ENCODE assay signal across 23 cellular contexts in genomic region chr4:187550256-187550950, GRCh38.
DNase-seq lines count a peak whose midpoint lies in the region; ATAC-seq and TF ChIP-seq lines count a peak whose summit lies in the region.
"Had no signal": no experiment of that assay in that cellular context is flagged by ENCODE, and none has a peak within 500 bp of the region (broad histone marks: within the 10 kb centered on the region; RNA-seq: fewer than 3 reads in every experiment).

No MANE protein-coding gene starts in this region.

- H3K27me3 Mint-ChIP-seq in naive thymus-derived CD4-positive, alpha-beta T cell = no peaks in the 10 kb centered on the region
- H3K27me3 Mint-ChIP-seq: naive thymus-derived CD8-positive, alpha-beta T cell had no signal

- H4K20me1 ChIP-seq in PC-3 (ENCODE audit: low read length) = no peaks in the 10 kb centered on the region

- H3K79me2 ChIP-seq in PC-3 (ENCODE audit: low read length) = no peaks in the 10 kb centered on the region

- no peak overlapping the region for H3K4me2 ChIP-seq in PC-3 (ENCODE audit: low read length)

- H3K36me3 Mint-ChIP-seq in naive thymus-derived CD4-positive, alpha-beta T cell = no peaks in the 10 kb centered on the region
- H3K36me3 Mint-ChIP-seq: CD14-positive monocyte had no signal

- H3K9me2 ChIP-seq in PC-3 (replicated peaks; ENCODE audit: low read length) = no peaks in the 10 kb centered on the region

- H3K4me1 Mint-ChIP-seq in naive thymus-derived CD4-positive, alpha-beta T cell = no peaks in the 10 kb centered on the region
- H3K4me1 Mint-ChIP-seq: CD14-positive monocyte; naive thymus-derived CD8-positive, alpha-beta T cell had no signal

- no peak overlapping the region for H3K27ac Mint-ChIP-seq in naive thymus-derived CD4-positive, alpha-beta T cell
- H3K27ac Mint-ChIP-seq: activated naive CD4-positive, alpha-beta T cell treated with anti-CD3 and anti-CD28 coated beads, Interleukin-2, amount 50 U/mL, for 72 hours had no signal

- peaks cover 2 to 30% (median 13%) of the 10 kb centered on the region in 11 donors for H3K9me3 Mint-ChIP-seq in naive thymus-derived CD4-positive, alpha-beta T cell

- H3K27me3 ChIP-seq in PC-3 (ENCODE audit: low read length) = no peaks in the 10 kb centered on the region
- no peaks in the 10 kb centered on the region for H3K27me3 ChIP-seq in naive thymus-derived CD4-positive, alpha-beta T cell (ENCODE audit: control insufficient read depth in 2 of 2, insufficient read depth in 2 of 2, low read length in 2 of 2)
- H3K27me3 ChIP-seq: esophagus squamous epithelium, upper lobe of left lung had no signal

- no peak overlapping the region for H3K4me3 Mint-ChIP-seq in naive thymus-derived CD4-positive, alpha-beta T cell
- H3K4me3 Mint-ChIP-seq: activated T-cell treated with anti-CD3 and anti-CD28 coated beads, Interleukin-2, amount 50 U/mL, for 4 hours; CD14-positive monocyte; naive thymus-derived CD8-positive, alpha-beta T cell had no signal

- intact Hi-C loops in PC-3 (cut with micrococcal nuclease) = no loop called here
- intact Hi-C loops in naive thymus-derived CD4-positive, alpha-beta T cell (cut with micrococcal nuclease) = no loop called here

- no peak overlapping the region for H3K9ac ChIP-seq in PC-3 (ENCODE audit: low read length)

- POLR2A ChIA-PET in PC-3 (lab: Charles Lee; ENCODE audit: unreplicated experiment) = no interaction called here
- POLR2A ChIA-PET in naive thymus-derived CD4-positive, alpha-beta T cell (lab: Charles Lee) = no interaction called here

- no peaks in the 10 kb centered on the region for H3K36me3 ChIP-seq in PC-3 (ENCODE audit: low read depth, low read length)
- no peaks in the 10 kb centered on the region for H3K36me3 ChIP-seq in naive thymus-derived CD4-positive, alpha-beta T cell (ENCODE audit: control insufficient read depth in 2 of 3, insufficient read depth in 3 of 3, low read length in 3 of 3)
- H3K36me3 ChIP-seq: esophagus squamous epithelium, upper lobe of left lung had no signal

- H3K4me1 ChIP-seq in PC-3 (ENCODE audit: insufficient read depth, low read length) = peaks cover 15% of the 10 kb centered on the region
- H3K4me1 ChIP-seq in naive thymus-derived CD4-positive, alpha-beta T cell (ENCODE audit: control insufficient read depth in 2 of 2, insufficient read depth in 2 of 2, low read length in 2 of 2) = no peaks in the 10 kb centered on the region
- H3K4me1 ChIP-seq: upper lobe of left lung had no signal

- DNase-seq in ELR (ENCODE audit: low read depth) = peak; percentile 64
- peak; percentile 22 for DNase-seq in PC-3
- DNase-seq in epithelial cell of prostate (ENCODE audit: low read depth, low spot score) = no peak
- peak; percentile 0 for DNase-seq in pulmonary artery endothelial cell (ENCODE audit: low read depth, low spot score)
- no peak for DNase-seq in NCI-H1436 treated with DMSO at 0.1 percent for 48 hours (lab: John Stamatoyannopoulos, UW)
- no peak for DNase-seq in naive thymus-derived CD4-positive, alpha-beta T cell
- DNase-seq in glomerular visceral epithelial cell (ENCODE audit: extremely low spot score) = no peak
- DNase-seq: activated CD4-positive, CD25-positive, alpha-beta regulatory T cell treated with anti-CD3 and anti-CD28 coated beads, Interleukin-2, amount 50 U/mL, for 72 hours; activated T-cell treated with anti-CD3 and anti-CD28 coated beads, Interleukin-2, amount 50 U/mL, for 4 hours; effector CD8-positive, alpha-beta T cell; esophagus squamous epithelium; kidney glomerular epithelial cell; MV-4-11; naive thymus-derived CD8-positive, alpha-beta T cell; NCI-H187; NCI-H774; right cardiac atrium; SHP77; stimulated activated CD4-positive, alpha-beta T cell treated with anti-CD3 and anti-CD28 coated beads, Interleukin-15, amount 100 ng/mL, for 24 hours had no signal

- H3K9me3 ChIP-seq in PC-3 (ENCODE audit: low read length) = no peaks in the 10 kb centered on the region
- no peaks in the 10 kb centered on the region for H3K9me3 ChIP-seq in naive thymus-derived CD4-positive, alpha-beta T cell (ENCODE audit: control insufficient read depth in 2 of 3, low read length in 3 of 3)
- H3K9me3 ChIP-seq: esophagus squamous epithelium, upper lobe of left lung had no signal

- no peak overlapping the region for H3K27ac ChIP-seq in PC-3 (ENCODE audit: low read length)
- H3K27ac ChIP-seq in epithelial cell of prostate = peak overlapping the region; percentile 82
- H3K27ac ChIP-seq in naive thymus-derived CD4-positive, alpha-beta T cell (ENCODE audit: low read depth, low read length) = no peak overlapping the region
- H3K27ac ChIP-seq: esophagus squamous epithelium, upper lobe of left lung had no signal

- CTCF ChIA-PET in PC-3 (lab: Charles Lee) = no interaction called here
- CTCF ChIA-PET in naive thymus-derived CD4-positive, alpha-beta T cell (lab: Charles Lee) = no interaction called here

- ATAC-seq in PC-3 (no peak), GM21447 (IDR thresholded peaks at IDR 0.05; ENCODE audit: unreplicated experiment) (no peak)
- no peak for ATAC-seq in naive thymus-derived CD4-positive, alpha-beta T cell
- ATAC-seq: activated naive CD4-positive, alpha-beta T cell treated with anti-CD3 and anti-CD28 coated beads, Interleukin-2, amount 50 U/mL, for 72 hours; activated T-cell treated with anti-CD3 and anti-CD28 coated beads, Interleukin-2, amount 50 U/mL, for 4 hours; naive thymus-derived CD8-positive, alpha-beta T cell; right cardiac atrium had no signal

- H3K4me3 ChIP-seq in PC-3 (ENCODE audit: low read length) = no peak overlapping the region
- H3K4me3 ChIP-seq in naive thymus-derived CD4-positive, alpha-beta T cell (ENCODE audit: low read length) = no peak overlapping the region
- H3K4me3 ChIP-seq: esophagus squamous epithelium, upper lobe of left lung had no signal

- TF ChIP-seq CTCF in PC-3 (conservative IDR thresholded peaks at IDR 0.05; ENCODE audit: low read depth, low read length) = no peak

- H2AFZ ChIP-seq in PC-3 (ENCODE audit: low read length) = 0 out of 2 replicates have a peak overlapping the region, but pooled peaks have one; percentile 18

- H3F3A ChIP-seq in PC-3 (ENCODE audit: low read length, unreplicated experiment) = no peaks in the 10 kb centered on the region

- no TSS peak for BruUV-seq in PC-3 (replicated peaks; lab: Mats Ljungman, UMichigan)

Comparison
In these comparisons a context has a peak if more than half of its experiments do, and no peak if none do; other contexts are left out.
1. DNase-seq: peak in ELR (single experiment), PC-3 (single experiment) and pulmonary artery endothelial cell (single experiment); none in epithelial cell of prostate (single experiment), NCI-H1436 treated with DMSO at 0.1 percent for 48 hours (single experiment), naive thymus-derived CD4-positive, alpha-beta T cell (0 of 9) and glomerular visceral epithelial cell (single experiment).